ENCODE assay signal across 33 cellular contexts in the genomic region with DNA sequence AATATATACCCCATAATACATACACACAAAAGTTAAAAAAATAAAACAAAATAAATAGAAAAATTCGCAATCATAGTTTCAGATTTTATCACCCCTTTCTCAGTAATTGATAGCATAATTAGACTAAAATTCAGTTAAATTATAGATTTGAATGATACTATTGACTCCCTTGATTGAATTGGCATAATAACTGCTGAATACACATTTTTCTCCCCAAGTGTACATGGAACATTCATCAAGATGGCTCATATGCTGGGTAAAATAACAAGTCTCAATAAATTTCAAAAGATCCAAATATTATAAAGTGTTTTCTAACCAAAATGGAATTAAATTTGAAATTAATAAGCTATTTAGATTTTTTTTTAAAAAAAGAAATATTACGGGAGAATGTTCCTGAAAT.
"Had no signal": no experiment of that assay in that cellular context is flagged by ENCODE, and none has a peak within 500 bp of the region (broad histone marks: within the 10 kb centered on the region; RNA-seq: fewer than 3 reads in every experiment).

No MANE protein-coding gene starts in this region.

- H3K27me3 ChIP-seq: adrenal gland, body of pancreas, esophagus squamous epithelium, gastroesophageal sphincter, heart right ventricle, hepatocyte had no signal

- FAIRE-seq: colon, endothelial cell of umbilical vein had no signal

- H3K4me3 ChIP-seq: adrenal gland, body of pancreas, esophagus squamous epithelium, gastroesophageal sphincter, heart right ventricle, hepatocyte had no signal

- H3K4me2 ChIP-seq: hepatocyte had no signal

- H3K9me3 ChIP-seq: adrenal gland, body of pancreas had no signal

- H3K36me3 ChIP-seq: adrenal gland, esophagus squamous epithelium, gastroesophageal sphincter, heart right ventricle, WERI-Rb-1 had no signal

- H3K4me1 ChIP-seq: adrenal gland, body of pancreas, gastroesophageal sphincter had no signal

- H3K27ac ChIP-seq: adrenal gland, body of pancreas, epithelial cell of prostate, esophagus squamous epithelium, gastroesophageal sphincter, heart right ventricle, hepatocyte, WERI-Rb-1 had no signal

- DNase-seq: activated CD4-positive, alpha-beta memory T cell treated with anti-CD3 and anti-CD28 coated beads for 36 hours; activated CD4-positive, alpha-beta T cell treated with anti-CD3 and anti-CD28 coated beads for 36 hours; activated CD4-positive, alpha-beta T cell treated with anti-CD3 and anti-CD28 coated beads, Interleukin-2, amount 10 ng/mL, durations not matched to agents 24 days and 14 days; activated CD4-positive, CD25-positive, alpha-beta regulatory T cell; activated CD4-positive, CD25-positive, alpha-beta regulatory T cell treated with anti-CD3 and anti-CD28 coated beads, Interleukin-2, amount 50 U/mL, for 72 hours; activated CD8-positive, alpha-beta memory T cell treated with anti-CD3 and anti-CD28 coated beads, Interleukin-2, amount 10 ng/mL, durations not matched to agents 7 days and 5 days; activated CD8-positive, alpha-beta memory T cell treated with anti-CD3 and anti-CD28 coated beads, Interleukin-2, amount 50 U/mL, for 4 hours; activated CD8-positive, alpha-beta T cell treated with anti-CD3 and anti-CD28 coated beads, Interleukin-2, amount 10 ng/mL, durations not matched to agents 7 days and 5 days; activated effector memory CD4-positive, alpha-beta T cell treated with anti-CD3 and anti-CD28 coated beads, Interleukin-2, amount 50 U/mL, for 16 hours; activated naive CD4-positive, alpha-beta T cell treated with anti-CD3 and anti-CD28 coated beads for 36 hours; activated naive CD8-positive, alpha-beta T cell treated with anti-CD3 and anti-CD28 coated beads for 36 hours; activated naive CD8-positive, alpha-beta T cell treated with anti-CD3 and anti-CD28 coated beads, Interleukin-2, amount 50 U/mL, for 24 hours; activated T-cell treated with anti-CD3 and anti-CD28 coated beads, Interleukin-2, amount 50 U/mL, for 1 hour; activated T-cell treated with anti-CD3 and anti-CD28 coated beads, Interleukin-2, amount 50 U/mL, for 48 hours; adrenal gland; amygdala; aorta; body of pancreas; caudate nucleus; cortex of kidney; dermis blood vessel endothelial cell; effector CD4-positive, alpha-beta T cell; effector memory CD8-positive, alpha-beta T cell; esophagus squamous epithelium; foreskin melanocyte; heart right ventricle; T1000; WERI-Rb-1 had no signal
